Comparison of ENCODE assay signal across 8 cellular contexts in the genomic region with DNA sequence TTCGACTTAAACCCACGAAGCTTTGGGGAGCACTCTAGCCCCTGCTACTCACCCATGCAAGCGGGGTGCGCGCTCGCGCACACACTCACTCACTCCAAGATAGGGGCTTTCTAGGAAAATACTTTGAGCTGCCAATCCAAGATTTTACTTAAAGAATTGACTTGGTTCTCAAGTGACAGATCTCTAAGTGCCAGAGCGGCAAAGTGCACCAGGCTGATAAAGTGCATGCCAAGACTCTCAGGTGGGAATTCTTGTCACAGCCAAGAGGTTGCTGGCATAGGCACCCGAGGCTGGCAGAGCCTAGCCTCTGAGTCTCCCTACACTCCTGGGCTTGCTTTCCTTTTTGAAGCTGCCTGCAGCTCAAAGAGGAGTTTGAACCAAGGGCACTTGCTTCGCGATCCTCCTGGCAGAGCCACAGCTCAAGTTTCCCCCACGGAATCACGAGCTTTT. TPM values are rescaled to one million over a fixed set of nuclear protein-coding genes. Genes with fewer than 3 reads are reported as not detected.
DNase-seq lines count a peak whose midpoint lies in the region; ATAC-seq and TF ChIP-seq lines count a peak whose summit lies in the region.

No MANE protein-coding gene starts in this region.

- H3K27me3 ChIP-seq in BJ (ENCODE audit: control insufficient read depth, insufficient read depth, low read length), result no peaks in the 10 kb centered on the region
- peaks cover 15% of the 10 kb centered on the region for H3K27me3 ChIP-seq in mononuclear cell (ENCODE audit: insufficient read depth, low read length)

- H3K36me3 ChIP-seq in BJ (ENCODE audit: control insufficient read depth, insufficient read depth, low read length), result peaks cover 21% of the 10 kb centered on the region

- CTCF ChIA-PET in BJ (lab: Yijun Ruan, JAX), result interaction anchor here (0.7 to 3.0 kb wide), 11 partner anchors 20 to 689 kb away, joined by 3 to 9 read pairs (median 4); no protein-coding TSS in a partner anchor

- H3K4me1 ChIP-seq in mononuclear cell (ENCODE audit: insufficient read depth, low read length), result peaks cover 64% of the 10 kb centered on the region

- ATAC-seq in GM18870 (IDR thresholded peaks at IDR 0.05; ENCODE audit: unreplicated experiment) (no peak), GM18868 (IDR thresholded peaks at IDR 0.05; ENCODE audit: unreplicated experiment) (no peak), HG03457 (IDR thresholded peaks at IDR 0.05; ENCODE audit: unreplicated experiment) (no peak)

- no peak for DNase-seq in BJ (ENCODE audit: low read depth)
- DNase-seq in LNCaP clone FGC (ENCODE audit: low read depth), result no peak
- peak; percentile 55 for DNase-seq in cerebellum (ENCODE audit: low spot score)
- no peak for DNase-seq in RPMI8226

- POLR2A ChIA-PET in BJ (lab: Charles Lee), result interaction anchor here (0.6 to 1.2 kb wide), 3 partner anchors 38 to 543 kb away, joined by 3 to 7 read pairs (median 3); no protein-coding TSS in a partner anchor

- TF ChIP-seq CTCF in BJ (IDR thresholded peaks at IDR 0.05; ENCODE audit: insufficient read depth, low read depth, low read length) (no peak), LNCaP clone FGC (IDR thresholded peaks at IDR 0.05; ENCODE audit: control insufficient read depth, extremely low read depth, insufficient read depth) (no peak)

- H3K9me3 ChIP-seq in mononuclear cell (ENCODE audit: low read depth, low read length), result no peaks in the 10 kb centered on the region

- H3K4me3 ChIP-seq in BJ (ENCODE audit: low read depth, low read length) (peak overlapping the region; percentile 94), LNCaP clone FGC (ENCODE audit: low read depth, low read length) (peak overlapping the region; percentile 68), mononuclear cell (ENCODE audit: low read length) (peak overlapping the region; percentile 84)

RNA-seq across cellular contexts. Expression of gene ADM, which starts 2.6 kb away (rescaled TPM):
- polyA plus RNA-seq in BJ (2011; rRNA removed), result 453 and 569 TPM in 2 replicates
- polyA minus RNA-seq in BJ (2011; rRNA and poly(A)+ RNA removed), result 194 and 357 TPM in 2 replicates
- 6.1 TPM for total RNA-seq in cerebellum
- 93.5 TPM for total RNA-seq in mononuclear cell

RNA-seq across cellular contexts. Expression of gene SBF2, which starts 8.3 kb away (rescaled TPM):
- polyA plus RNA-seq in BJ (2011; rRNA removed), result 33.8 and 41.2 TPM in 2 replicates
- polyA minus RNA-seq in BJ (2011; rRNA and poly(A)+ RNA removed), result 40.7 and 56.7 TPM in 2 replicates
- total RNA-seq in cerebellum (129 TPM), mononuclear cell (35.1 TPM)

Comparison
In these comparisons a context has a peak if more than half of its experiments do, and no peak if none do; other contexts are left out.
1. RNA of gene ADM, which starts 2.6 kb away (total RNA-seq): 93.5 TPM in mononuclear cell (single experiment); 6.1 TPM in cerebellum (single experiment); every median in the first group is over 10 times any median in the second.
2. Peak in every context shown above with its lines, with median percentiles within 50 percentile points of each other: H3K4me3 ChIP-seq.